23 cellular contexts compared by ENCODE assay signal in the genomic region with DNA sequence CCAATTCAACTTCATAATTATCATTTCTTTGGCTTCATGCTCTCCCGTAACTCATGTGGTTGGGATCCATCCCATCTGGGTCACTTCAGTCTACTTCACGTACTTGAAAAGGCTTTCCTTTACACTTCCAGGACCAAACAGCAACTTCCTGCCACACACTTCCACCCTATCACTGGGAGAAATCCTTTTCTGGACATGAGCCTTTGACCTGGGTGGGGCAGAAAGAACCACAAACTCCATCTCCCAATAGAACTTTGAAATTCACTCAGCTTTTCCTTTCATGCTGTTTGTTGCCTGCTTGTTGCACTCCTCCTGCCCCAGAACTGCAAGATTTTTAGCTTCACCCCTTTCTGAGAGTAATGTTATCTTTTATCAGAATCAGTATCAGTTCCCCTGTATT. TPM values are rescaled to one million over a fixed set of nuclear protein-coding genes. Genes with fewer than 3 reads are reported as not detected.
"Had no signal": no experiment of that assay in that cellular context is flagged by ENCODE, and none has a peak within 500 bp of the region (broad histone marks: within the 10 kb centered on the region; RNA-seq: fewer than 3 reads in every experiment).

No MANE protein-coding gene starts in this region.

- H3K4me2 ChIP-seq: neural progenitor cell, smooth muscle cell had no signal

- H3K27ac ChIP-seq: esophagus squamous epithelium, neural progenitor cell, SK-N-MC, thoracic aorta, upper lobe of left lung had no signal

- H3K27me3 ChIP-seq: cardiac muscle cell, esophagus squamous epithelium, heart left ventricle, neural progenitor cell, upper lobe of left lung had no signal

- DNase-seq: activated CD4-positive, alpha-beta T cell treated with anti-CD3 and anti-CD28 coated beads for 1 hour; activated CD4-positive, alpha-beta T cell treated with anti-CD3 and anti-CD28 coated beads, Interleukin-2, amount 50 U/mL, for 4 hours; activated gamma-delta T cell; dermis blood vessel endothelial cell; effector memory CD4-positive, alpha-beta T cell; esophagus squamous epithelium; heart left ventricle; left ventricle myocardium superior; naive thymus-derived CD4-positive, alpha-beta T cell; right cardiac atrium; stimulated activated CD4-positive, alpha-beta T cell treated with anti-CD3 and anti-CD28 coated beads, Interleukin-4, amount 100 ng/mL, for 1 hour; T-helper 9 cell had no signal

- H3K4me1 Mint-ChIP-seq: memory B cell; stimulated activated effector memory CD8-positive, alpha-beta T cell treated with anti-CD3 and anti-CD28 coated beads, Interleukin-12 subunit alpha, Interleukin-12 subunit beta, amount 100 ng/mL, for 72 hours had no signal

- H3K9me3 ChIP-seq: esophagus squamous epithelium, heart left ventricle, thoracic aorta, upper lobe of left lung had no signal

- FAIRE-seq: frontal cortex had no signal

- H3K4me1 ChIP-seq: neural progenitor cell, upper lobe of left lung had no signal

- H2AFZ ChIP-seq: neural progenitor cell had no signal

- H3K4me3 Mint-ChIP-seq: activated naive CD8-positive, alpha-beta T cell; memory B cell; naive thymus-derived CD4-positive, alpha-beta T cell; neural progenitor cell; stimulated activated effector memory CD8-positive, alpha-beta T cell treated with anti-CD3 and anti-CD28 coated beads, Interleukin-12 subunit alpha, Interleukin-12 subunit beta, amount 100 ng/mL, for 72 hours had no signal

- H3K36me3 ChIP-seq: neural progenitor cell had no signal

- H3K27me3 Mint-ChIP-seq: activated naive CD8-positive, alpha-beta T cell; memory B cell; naive thymus-derived CD4-positive, alpha-beta T cell; progenitor cell of endocrine pancreas had no signal

- ATAC-seq: naive thymus-derived CD4-positive, alpha-beta T cell; stimulated activated effector memory CD8-positive, alpha-beta T cell treated with anti-CD3 and anti-CD28 coated beads, Interleukin-12 subunit alpha, Interleukin-12 subunit beta, amount 100 ng/mL, for 72 hours had no signal

- H3K9me3 Mint-ChIP-seq: memory B cell; naive thymus-derived CD4-positive, alpha-beta T cell; neural progenitor cell; stimulated activated effector memory CD8-positive, alpha-beta T cell treated with anti-CD3 and anti-CD28 coated beads, Interleukin-12 subunit alpha, Interleukin-12 subunit beta, amount 100 ng/mL, for 72 hours had no signal

- H3K9ac ChIP-seq: neural progenitor cell had no signal

- H3K4me3 ChIP-seq: cardiac muscle cell, esophagus squamous epithelium, heart left ventricle, neural progenitor cell, SK-N-MC, smooth muscle cell, thoracic aorta, upper lobe of left lung had no signal

- H3K27ac Mint-ChIP-seq: activated naive CD8-positive, alpha-beta T cell; memory B cell; neural progenitor cell; progenitor cell of endocrine pancreas had no signal

RNA-seq across cellular contexts. Expression of gene GALNT16, which starts 18.4 kb away (rescaled TPM):
- polyA plus RNA-seq: naive thymus-derived CD4-positive, alpha-beta T cell had no signal
